Comparison of ENCODE assay signal across 22 cellular contexts in the genomic region with DNA sequence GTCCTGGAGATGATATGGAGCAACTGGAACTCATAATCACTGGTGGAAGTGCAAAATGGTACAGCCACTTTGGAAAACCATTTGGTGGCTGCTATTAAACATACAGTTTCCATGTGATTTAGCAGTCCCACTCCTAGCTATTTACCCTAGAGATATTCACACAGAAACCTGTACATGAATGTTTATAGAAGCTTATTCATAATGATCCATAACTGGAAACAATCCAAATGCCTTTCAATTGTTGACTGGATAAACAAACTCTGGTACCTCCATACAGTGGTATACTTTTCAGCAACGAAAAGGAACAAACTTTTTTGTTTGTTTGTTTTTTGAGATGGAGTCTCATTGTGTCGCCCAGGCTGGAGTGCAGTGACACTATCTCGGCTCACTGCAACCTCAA. TPM values are rescaled to one million over a fixed set of nuclear protein-coding genes. Genes with fewer than 3 reads are reported as not detected.
DNase-seq lines count a peak whose midpoint lies in the region; ATAC-seq, FAIRE-seq and TF ChIP-seq lines count a peak whose summit lies in the region.
"Had no signal": no experiment of that assay in that cellular context is flagged by ENCODE, and none has a peak within 500 bp of the region (broad histone marks: within the 10 kb centered on the region; RNA-seq: fewer than 3 reads in every experiment).

No MANE protein-coding gene starts in this region.

- H3K27ac ChIP-seq in endothelial cell of umbilical vein (ENCODE audit: insufficient read depth, low read depth, low read length): no peak overlapping the region
- H3K27ac ChIP-seq: 22Rv1; A549; BLaER1 treated with 17β-estradiol and CSF1 and Interleukin-3, amounts not matched to agents 10 nM and 100 nM; C4-2B had no signal

- H4K20me1 ChIP-seq in endothelial cell of umbilical vein (replicated peaks; ENCODE audit: control insufficient read depth, extremely low read depth, insufficient read depth, low read length): no peaks in the 10 kb centered on the region
- H4K20me1 ChIP-seq: BLaER1 treated with 17β-estradiol and CSF1 and Interleukin-3, amounts not matched to agents 10 nM and 100 nM had no signal

- no peaks in the 10 kb centered on the region for H3K4me1 ChIP-seq in endothelial cell of umbilical vein (ENCODE audit: control insufficient read depth, extremely low read depth, insufficient read depth, low read length)
- H3K4me1 ChIP-seq: A549; BLaER1 treated with 17β-estradiol and CSF1 and Interleukin-3, amounts not matched to agents 10 nM and 100 nM; Caco-2 had no signal

- H3K36me3 ChIP-seq in endothelial cell of umbilical vein (ENCODE audit: control insufficient read depth in 2 of 2, extremely low read depth in 1 of 2, insufficient read depth in 2 of 2, low read length in 2 of 2): no peaks in the 10 kb centered on the region
- H3K36me3 ChIP-seq: BLaER1 treated with 17β-estradiol and CSF1 and Interleukin-3, amounts not matched to agents 10 nM and 100 nM had no signal

- intact Hi-C loops in endothelial cell of umbilical vein (cut with micrococcal nuclease): no loop called here

- POLR2A ChIA-PET in endothelial cell of umbilical vein (lab: Charles Lee): no interaction called here

- no TSS peak for BruUV-seq in endothelial cell of umbilical vein (replicated peaks; lab: Mats Ljungman, UMichigan)

- no peaks in the 10 kb centered on the region for H3K9me1 ChIP-seq in endothelial cell of umbilical vein (replicated peaks; ENCODE audit: control insufficient read depth, extremely low read depth, insufficient read depth, low read length)

- CTCF ChIA-PET in endothelial cell of umbilical vein (lab: Charles Lee): no interaction called here

- no peak for TF ChIP-seq POLR2A in endothelial cell of umbilical vein (IDR thresholded peaks at IDR 0.05; ENCODE audit: low read depth, low read length)

- DNase-seq in DMS53 (lab: John Stamatoyannopoulos, UW) (peak; percentile 65), LNCaP clone FGC (ENCODE audit: low read depth) (peak; percentile 28), endothelial cell of umbilical vein (ENCODE audit: low read depth, low spot score) (no peak), urothelium cell line (ENCODE audit: low spot score) (no peak), superior temporal gyrus (ENCODE audit: extremely low spot score) (no peak)
- DNase-seq: AML-193; Caco-2; Calu3; CD4-positive, alpha-beta T cell; CD8-positive, alpha-beta T cell; DMS79 treated with DMSO at 0.1 percent for 48 hours; GF-D8 had no signal

- H3K9ac ChIP-seq in endothelial cell of umbilical vein (replicated peaks; ENCODE audit: extremely low read depth, insufficient read depth, low read length): no peak overlapping the region
- H3K9ac ChIP-seq: BLaER1 treated with 17β-estradiol and CSF1 and Interleukin-3, amounts not matched to agents 10 nM and 100 nM had no signal

- dilution Hi-C loops in endothelial cell of umbilical vein (cut with MboI; ENCODE audit: extremely low pct_ligation_motif_present, low sequenced_read_pairs): no loop called here

- H3K4me3 ChIP-seq in LNCaP clone FGC (ENCODE audit: low read depth, low read length) (no peak overlapping the region), endothelial cell of umbilical vein (replicated peaks in 1 of 3; ENCODE audit: insufficient read depth in 1 of 3, low read depth in 1 of 3, low read length in 3 of 3) (no peak overlapping the region)
- H3K4me3 ChIP-seq: A549; BLaER1 treated with 17β-estradiol and CSF1 and Interleukin-3, amounts not matched to agents 10 nM and 100 nM had no signal

- TF ChIP-seq CTCF in LNCaP clone FGC (IDR thresholded peaks at IDR 0.05; ENCODE audit: control insufficient read depth, extremely low read depth, insufficient read depth) (no peak), endothelial cell of umbilical vein (IDR thresholded peaks at IDR 0.05; ENCODE audit: extremely low read depth in 1 of 2, insufficient read depth in 1 of 2, low read depth in 1 of 2, low read length in 2 of 2) (no peak)

- peak; percentile 26 for FAIRE-seq in endothelial cell of umbilical vein (lab: Jason Lieb, UNC)
- FAIRE-seq in urothelium cell line (lab: Jason Lieb, UNC): no peak
- FAIRE-seq: A549, D721Med, G401.6, GM12891, GM19239 had no signal

- no peak overlapping the region for H3K4me2 ChIP-seq in endothelial cell of umbilical vein (ENCODE audit: insufficient read depth, low read length)
- H3K4me2 ChIP-seq: A549; BLaER1 treated with 17β-estradiol and CSF1 and Interleukin-3, amounts not matched to agents 10 nM and 100 nM had no signal

- H3K9me3 ChIP-seq in endothelial cell of umbilical vein (replicated peaks; ENCODE audit: control insufficient read depth, insufficient read depth, low read length): no peaks in the 10 kb centered on the region
- H3K9me3 ChIP-seq: Caco-2 had no signal

- no peak overlapping the region for H2AFZ ChIP-seq in endothelial cell of umbilical vein (ENCODE audit: low read depth, low read length)

- no peaks in the 10 kb centered on the region for H3K27me3 ChIP-seq in endothelial cell of umbilical vein (ENCODE audit: control insufficient read depth in 2 of 2, insufficient read depth in 2 of 2, low read length in 2 of 2)
- H3K27me3 ChIP-seq: BLaER1 treated with 17β-estradiol and CSF1 and Interleukin-3, amounts not matched to agents 10 nM and 100 nM had no signal

- no peaks in the 10 kb centered on the region for H3K79me2 ChIP-seq in endothelial cell of umbilical vein (ENCODE audit: control insufficient read depth, insufficient read depth, low read length)

- no peak for ATAC-seq in HG02610 (IDR thresholded peaks at IDR 0.05; ENCODE audit: unreplicated experiment)
- ATAC-seq: A549; CD8-positive, alpha-beta T cell had no signal

TF ChIP-seq in endothelial cell of umbilical vein, 7 proteins besides CTCF, POLR2A, EP300 and RAD21:
- TF ChIP-seq JUN (IDR thresholded peaks at IDR 0.05; ENCODE audit: borderline replicate concordance, insufficient read depth, insufficient read length, low read depth) (no peak), GATA2 (IDR thresholded peaks at IDR 0.05; ENCODE audit: insufficient read depth, insufficient read length, low read depth, low read length) (no peak), FOS (IDR thresholded peaks at IDR 0.05; ENCODE audit: borderline replicate concordance, insufficient read depth, low read length) (no peak), POLR2AphosphoS5 (IDR thresholded peaks at IDR 0.05; ENCODE audit: insufficient read depth, low read depth, low read length) (no peak), EZH2 (IDR thresholded peaks at IDR 0.05; ENCODE audit: borderline replicate concordance, low read depth, low read length, severe bottlenecking) (no peak), MYC (IDR thresholded peaks at IDR 0.05; ENCODE audit: low read depth, low read length) (no peak)
- TF ChIP-seq, protein P1, sequence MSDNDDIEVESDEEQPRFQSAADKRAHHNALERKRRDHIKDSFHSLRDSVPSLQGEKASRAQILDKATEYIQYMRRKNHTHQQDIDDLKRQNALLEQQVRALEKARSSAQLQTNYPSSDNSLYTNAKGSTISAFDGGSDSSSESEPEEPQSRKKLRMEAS (IDR thresholded peaks at IDR 0.05; ENCODE audit: insufficient read depth, insufficient read length): no peak

RNA-seq across cellular contexts. Expression of a gene that starts 47.7 kb away (rescaled TPM):
- total RNA-seq in endothelial cell of umbilical vein: 4.0 and 8.2 TPM in 2 replicates
- 0.41 and 0.53 TPM in 2 replicates for polyA plus RNA-seq in endothelial cell of umbilical vein
- polyA plus RNA-seq in endothelial cell of umbilical vein (2011; cell fraction: cytosol; rRNA removed): 0.42 and 0.46 TPM in 2 replicates
- 1.5 TPM in 2 replicates for polyA plus RNA-seq in endothelial cell of umbilical vein (2011; cell fraction: nucleus; rRNA removed)
- 0.34 and 1.6 TPM in 2 replicates for polyA plus RNA-seq in endothelial cell of umbilical vein (2012)
- polyA minus RNA-seq in endothelial cell of umbilical vein: 1.9 and 2.2 TPM in 2 replicates
- polyA minus RNA-seq in endothelial cell of umbilical vein (2011; cell fraction: cytosol; rRNA and poly(A)+ RNA removed): not detected
- polyA minus RNA-seq in endothelial cell of umbilical vein (2011; cell fraction: nucleus; rRNA and poly(A)+ RNA removed): 2.1 and 4.3 TPM in 2 replicates
- total RNA-seq: A172 had no signal

Comparison
In these comparisons a context has a peak if more than half of its experiments do, and no peak if none do; other contexts are left out.
1. DNase-seq: peak in DMS53 (single experiment) and LNCaP clone FGC (single experiment); none in endothelial cell of umbilical vein (single experiment), urothelium cell line (single experiment) and superior temporal gyrus (single experiment).